In the genomic region with DNA sequence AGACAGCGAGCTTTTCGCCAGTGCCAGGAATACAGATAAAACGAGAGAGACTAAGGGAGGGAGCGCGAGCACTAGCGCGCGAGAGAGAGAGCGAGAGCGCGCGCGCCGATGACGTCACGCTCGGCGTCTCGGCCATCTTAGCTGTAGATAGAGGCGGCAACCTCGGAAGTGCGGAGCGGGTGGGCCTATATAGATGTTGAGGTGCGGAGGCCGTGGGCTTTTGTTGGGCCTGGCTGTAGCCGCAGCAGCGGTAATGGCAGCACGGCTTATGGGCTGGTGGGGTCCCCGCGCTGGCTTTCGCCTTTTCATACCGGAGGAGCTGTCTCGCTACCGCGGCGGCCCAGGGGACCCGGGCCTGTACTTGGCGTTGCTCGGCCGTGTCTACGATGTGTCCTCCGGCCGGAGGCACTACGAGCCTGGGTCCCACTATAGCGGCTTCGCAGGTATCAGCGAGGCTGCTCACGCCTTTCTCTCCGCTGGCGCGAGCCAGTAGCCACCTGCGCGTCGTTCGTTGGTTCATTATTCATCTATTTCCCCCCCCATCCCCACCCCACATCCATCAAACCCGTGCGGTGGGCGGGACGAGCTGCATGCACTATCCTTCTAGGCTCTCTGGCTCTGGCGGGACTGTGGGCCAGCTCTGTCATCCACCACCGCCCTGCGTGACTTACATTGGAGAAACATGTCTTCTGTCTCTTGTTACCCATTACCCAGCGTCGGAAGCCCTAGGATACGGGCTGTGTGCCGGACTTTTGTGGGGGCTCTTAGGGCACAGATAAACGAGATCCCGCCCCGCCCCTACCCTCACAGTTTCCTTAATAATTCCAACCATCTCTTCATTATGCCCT, we compare ENCODE assay signal across 8 cellular contexts. TPM values are rescaled to one million over a fixed set of nuclear protein-coding genes. Genes with fewer than 3 reads are reported as not detected.
DNase-seq lines count a peak whose midpoint lies in the region; ATAC-seq and TF ChIP-seq lines count a peak whose summit lies in the region.

No MANE protein-coding gene starts in this region.

- peak overlapping the region; percentile 99 for H3K27ac Mint-ChIP-seq in activated CD4-positive, alpha-beta T cell treated with anti-CD3 and anti-CD28 coated beads for 36 hours

- POLR2A ChIA-PET in activated CD4-positive, alpha-beta T cell treated with anti-CD3 and anti-CD28 coated beads for 36 hours (lab: Charles Lee): interaction anchor here (0.6 to 2.3 kb wide), 14 partner anchors 9 to 1633 kb away, joined by 3 to 10 read pairs (median 4); partner anchors contain the start of gene ATP2A3

- H3K36me3 Mint-ChIP-seq in activated CD4-positive, alpha-beta T cell treated with anti-CD3 and anti-CD28 coated beads for 36 hours (ENCODE audit: low read depth): peaks cover 4% of the 10 kb centered on the region

- intact Hi-C loops in activated CD4-positive, alpha-beta T cell treated with anti-CD3 and anti-CD28 coated beads for 36 hours (cut with DNase I, micrococcal nuclease): loop anchor here (1.0 to 10.0 kb wide), 20 partner anchors 33 to 1841 kb away; partner anchors contain the start of genes ANKFY1 (in 2 of the 2), ATP2A3 (in 2 of the 2), UBE2G1 (in 2 of the 2) and CAMKK1 (in 1 of the 2)

- peak; percentile 93 for DNase-seq in AG20443 (ENCODE audit: low spot score)
- DNase-seq in NCI-H510A (lab: John Stamatoyannopoulos, UW): peak; percentile 85
- peak; percentile 95 for DNase-seq in activated CD4-positive, alpha-beta T cell treated with anti-CD3 and anti-CD28 coated beads for 36 hours
- peak; percentile 94 for DNase-seq in choroid plexus epithelial cell (ENCODE audit: low read depth)
- peak; percentile 78 for DNase-seq in kidney glomerular epithelial cell (lab: John Stamatoyannopoulos, UW)
- DNase-seq in stimulated activated CD4-positive, alpha-beta T cell treated with anti-CD3 and anti-CD28 coated beads, Interleukin-15, amount 100 ng/mL, for 24 hours: peak; percentile 91

- H3K4me3 ChIP-seq in choroid plexus epithelial cell (ENCODE audit: low read depth, low read length): peak overlapping the region; percentile 74

- peak overlapping the region; percentile 97 for H3K4me3 Mint-ChIP-seq in activated CD4-positive, alpha-beta T cell treated with anti-CD3 and anti-CD28 coated beads for 36 hours

- no peaks in the 10 kb centered on the region for H3K27me3 Mint-ChIP-seq in activated CD4-positive, alpha-beta T cell treated with anti-CD3 and anti-CD28 coated beads for 36 hours

- no peaks in the 10 kb centered on the region for H3K9me3 Mint-ChIP-seq in activated CD4-positive, alpha-beta T cell treated with anti-CD3 and anti-CD28 coated beads for 36 hours (ENCODE audit: low read depth)

- TF ChIP-seq CTCF in choroid plexus epithelial cell (conservative IDR thresholded peaks at IDR 0.05; ENCODE audit: low read depth, low read length): no peak

- CTCF ChIA-PET in activated CD4-positive, alpha-beta T cell treated with anti-CD3 and anti-CD28 coated beads for 36 hours (lab: Charles Lee): interaction anchor here (0.5 to 1.6 kb wide), 4 partner anchors 13 to 230 kb away, joined by 3 to 8 read pairs (median 4); no protein-coding TSS in a partner anchor

- ATAC-seq in GM19043 (IDR thresholded peaks at IDR 0.05; ENCODE audit: low read depth, unreplicated experiment): peak; percentile 53
- peak; percentile 74 for ATAC-seq in HG03354 (IDR thresholded peaks at IDR 0.05; ENCODE audit: poor library complexity, severe bottlenecking, unreplicated experiment)
- peak; percentile 82 for ATAC-seq in activated CD4-positive, alpha-beta T cell treated with anti-CD3 and anti-CD28 coated beads for 36 hours

- H3K4me1 Mint-ChIP-seq in activated CD4-positive, alpha-beta T cell treated with anti-CD3 and anti-CD28 coated beads for 36 hours: peaks cover 40% of the 10 kb centered on the region

RNA-seq across cellular contexts. Expression of gene CYB5D2, which starts 0.8 kb away (rescaled TPM):
- total RNA-seq in activated CD4-positive, alpha-beta T cell treated with anti-CD3 and anti-CD28 coated beads for 36 hours: 10 to 100 TPM; 10.5 to 11.1 TPM

RNA-seq across cellular contexts. Expression of gene ZZEF1, which starts 1.0 kb away (rescaled TPM):
- 10 to 100 TPM; 29.4 to 32.5 TPM for total RNA-seq in activated CD4-positive, alpha-beta T cell treated with anti-CD3 and anti-CD28 coated beads for 36 hours

Comparison
In these comparisons a context has a peak if more than half of its experiments do, and no peak if none do; other contexts are left out.
1. Peak in every context shown above with its lines: DNase-seq, ATAC-seq and H3K4me3 ChIP-seq.